In the genomic region with DNA sequence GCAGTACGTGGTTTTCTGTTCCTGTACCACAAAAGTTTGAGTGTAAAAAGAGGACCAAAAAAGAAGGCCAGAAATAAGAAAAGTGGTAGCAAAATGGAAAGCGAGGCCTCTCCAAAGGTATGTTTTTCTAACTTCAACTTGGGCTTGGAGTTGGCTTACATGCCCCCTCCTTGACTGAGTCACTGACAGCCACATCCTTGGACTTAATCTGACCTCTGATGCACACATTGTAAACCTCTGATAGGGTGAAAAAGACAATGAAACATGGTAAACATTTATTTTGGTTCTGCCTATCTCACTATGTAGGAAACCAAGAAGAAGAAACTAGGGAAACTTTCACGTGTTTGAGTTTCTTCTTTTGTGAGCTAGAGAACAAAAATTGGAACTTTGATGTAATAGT, we compare ENCODE assay signal across 22 cellular contexts.
DNase-seq lines count a peak whose midpoint lies in the region; ATAC-seq and TF ChIP-seq lines count a peak whose summit lies in the region.
"Had no signal": no experiment of that assay in that cellular context is flagged by ENCODE, and none has a peak within 500 bp of the region (broad histone marks: within the 10 kb centered on the region; RNA-seq: fewer than 3 reads in every experiment).

No MANE protein-coding gene starts in this region.

- dilution Hi-C loops in mammary epithelial cell (cut with HindIII; ENCODE audit: low sequenced_read_pairs): no loop called here

- peak overlapping the region; percentile 68 for H3K9ac ChIP-seq in PC-3 (ENCODE audit: low read length)
- H3K9ac ChIP-seq in mammary epithelial cell (ENCODE audit: insufficient read depth, low read length): no peak overlapping the region

- H3K79me2 ChIP-seq in PC-3 (ENCODE audit: low read length) (no peaks in the 10 kb centered on the region), mammary epithelial cell (ENCODE audit: insufficient read depth, low read length) (no peaks in the 10 kb centered on the region), osteoblast (ENCODE audit: insufficient read depth, low read length) (no peaks in the 10 kb centered on the region)

- ATAC-seq in PC-3: peak; percentile 92
- ATAC-seq in HG02678 (IDR thresholded peaks at IDR 0.05; ENCODE audit: unreplicated experiment): no peak
- no peak for ATAC-seq in HG02840 (IDR thresholded peaks at IDR 0.05; ENCODE audit: low FRiP score, unreplicated experiment)
- ATAC-seq: CD8-positive, alpha-beta T cell; sciatic nerve; SK-N-SH treated with all-trans-retinoic acid at 6 μM for 48 hours had no signal

- in situ Hi-C loops in mammary epithelial cell (cut with MboI; ENCODE audit: low sequenced_read_pairs in 2 of 2): no loop called here

- WGBS in mammary epithelial cell (ENCODE audit: low coverage, missing lambda C conversion rate): 94% methylated on average over 3 of the region's 3 CpGs

- peak; percentile 17 for DNase-seq in H4 (ENCODE audit: low spot score)
- DNase-seq in PC-3: peak; percentile 96
- peak; percentile 64 for DNase-seq in mammary epithelial cell
- peak; percentile 39 for DNase-seq in osteoblast (ENCODE audit: insufficient read length, low spot score, missing footprints)
- no peak for DNase-seq in NCI-H446 treated with DMSO at 0.1 percent for 48 hours (lab: John Stamatoyannopoulos, UW)
- no peak for DNase-seq in SKM-1 treated with dmso at 0.1 percent for 144 hours (lab: John Stamatoyannopoulos, UW; ENCODE audit: unreplicated experiment)
- DNase-seq: activated CD4-positive, alpha-beta T cell treated with anti-CD3 and anti-CD28 coated beads for 4 hours; CD8-positive, alpha-beta T cell; central memory CD4-positive, alpha-beta T cell; effector CD4-positive, alpha-beta T cell; islet precursor cell; NCI-H1417 treated with DMSO at 0.1 percent for 48 hours; NCI-H748 treated with DMSO at 0.1 percent for 48 hours; occipital lobe; stimulated activated CD4-positive, alpha-beta T cell treated with anti-CD3 and anti-CD28 coated beads, Interleukin-1b, Interleukin-23, amount 100 ng/mL, for 48 hours; stimulated activated naive CD4-positive, alpha-beta T cell treated with Interleukin-2 at 50 U/mL for 16 hours; transverse colon had no signal

- POLR2A ChIA-PET in PC-3 (lab: Charles Lee; ENCODE audit: unreplicated experiment): no interaction called here

- H4K20me1 ChIP-seq in PC-3 (ENCODE audit: low read length) (no peaks in the 10 kb centered on the region), mammary epithelial cell (ENCODE audit: insufficient read depth, low read length) (no peaks in the 10 kb centered on the region), osteoblast (ENCODE audit: insufficient read depth, low read length) (no peaks in the 10 kb centered on the region)

- H3K4me3 ChIP-seq in PC-3 (ENCODE audit: low read length): peak overlapping the region; percentile 22; the same call in 1 of the 2 replicates
- no peak overlapping the region for H3K4me3 ChIP-seq in mammary epithelial cell (replicated peaks in 1 of 3; ENCODE audit: insufficient read depth in 1 of 3, low read depth in 2 of 3, low read length in 3 of 3)
- no peak overlapping the region for H3K4me3 ChIP-seq in osteoblast (ENCODE audit: insufficient read depth, low read length)
- H3K4me3 ChIP-seq: PC-9, transverse colon had no signal

- H3K36me3 ChIP-seq in PC-3 (ENCODE audit: low read depth, low read length) (no peaks in the 10 kb centered on the region), mammary epithelial cell (ENCODE audit: insufficient read depth, low read length) (no peaks in the 10 kb centered on the region), osteoblast (ENCODE audit: insufficient read depth, low read length) (no peaks in the 10 kb centered on the region)
- H3K36me3 ChIP-seq: transverse colon had no signal

- H3K4me2 ChIP-seq in PC-3 (ENCODE audit: low read length) (peak overlapping the region; percentile 69), mammary epithelial cell (ENCODE audit: insufficient read depth, low read depth, low read length) (no peak overlapping the region), osteoblast (ENCODE audit: insufficient read depth, low read length) (no peak overlapping the region)
- H3K4me2 ChIP-seq: PC-9 had no signal

- H3K9me3 ChIP-seq in PC-3 (ENCODE audit: low read length) (no peaks in the 10 kb centered on the region), mammary epithelial cell (replicated peaks; ENCODE audit: insufficient read depth, low read length) (no peaks in the 10 kb centered on the region), osteoblast (ENCODE audit: low read depth, low read length) (no peaks in the 10 kb centered on the region)
- H3K9me3 ChIP-seq: transverse colon had no signal

- H3K27me3 ChIP-seq in PC-3 (ENCODE audit: low read length) (no peaks in the 10 kb centered on the region), mammary epithelial cell (ENCODE audit: insufficient read depth, low read length) (no peaks in the 10 kb centered on the region), osteoblast (ENCODE audit: insufficient read depth, low read length) (no peaks in the 10 kb centered on the region)
- H3K27me3 ChIP-seq: transverse colon had no signal

- H3F3A ChIP-seq in PC-3 (ENCODE audit: low read length, unreplicated experiment): peaks cover 4% of the 10 kb centered on the region

- CTCF ChIA-PET in PC-3 (lab: Charles Lee): interaction anchor here (0.7 kb wide), 1 partner anchor 12 kb away, joined by 4 read pairs; no protein-coding TSS in a partner anchor
- CTCF ChIA-PET in mammary epithelial cell (lab: Charles Lee; ENCODE audit: low non-redundant PET): no interaction called here

- BruUV-seq in PC-3 (replicated peaks; lab: Mats Ljungman, UMichigan): no TSS peak
- no TSS peak for BruUV-seq in mammary epithelial cell (replicated peaks; lab: Mats Ljungman, UMichigan)

- no peaks in the 10 kb centered on the region for H3K9me2 ChIP-seq in PC-3 (replicated peaks; ENCODE audit: low read length)

- H2AFZ ChIP-seq in PC-3 (ENCODE audit: low read length) (0 out of 2 replicates have a peak overlapping the region, but pooled peaks have one; percentile 37), mammary epithelial cell (ENCODE audit: low read depth, low read length) (no peak overlapping the region), osteoblast (ENCODE audit: low read length) (no peak overlapping the region)
- H2AFZ ChIP-seq: PC-9 had no signal

- TF ChIP-seq CTCF in PC-3 (conservative IDR thresholded peaks at IDR 0.05; ENCODE audit: low read depth, low read length) (no peak), mammary epithelial cell (conservative IDR thresholded peaks at IDR 0.05 in 1 of 2, IDR thresholded peaks at IDR 0.05 in 1 of 2; ENCODE audit: extremely low read depth in 1 of 2, insufficient read depth in 1 of 2, low read depth in 1 of 2, low read length in 2 of 2) (no peak), osteoblast (IDR thresholded peaks at IDR 0.05; ENCODE audit: extremely low read depth, low read depth, low read length) (no peak)

- H3K4me1 ChIP-seq in PC-3 (ENCODE audit: insufficient read depth, low read length): peaks cover 66% of the 10 kb centered on the region
- peaks cover 3% of the 10 kb centered on the region for H3K4me1 ChIP-seq in mammary epithelial cell (ENCODE audit: insufficient read depth, low read length)
- no peaks in the 10 kb centered on the region for H3K4me1 ChIP-seq in osteoblast (ENCODE audit: insufficient read depth, low read length)
- H3K4me1 ChIP-seq: transverse colon had no signal

- H3K27ac ChIP-seq in PC-3 (ENCODE audit: low read length) (peak overlapping the region; percentile 93), mammary epithelial cell (ENCODE audit: insufficient read depth, low read depth, low read length) (no peak overlapping the region), osteoblast (ENCODE audit: low read depth, low read length) (no peak overlapping the region)
- H3K27ac ChIP-seq: PC-9, transverse colon had no signal

- intact Hi-C loops in PC-3 (cut with micrococcal nuclease): loop anchor here (5.0 kb wide), 2 partner anchors 83 to 133 kb away; no protein-coding TSS in a partner anchor
- intact Hi-C loops in mammary epithelial cell (cut with micrococcal nuclease): no loop called here

Comparison
In these comparisons a context has a peak if more than half of its experiments do, and no peak if none do; other contexts are left out.
1. DNase-seq: peak in H4 (single experiment), PC-3 (single experiment), mammary epithelial cell (single experiment) and osteoblast (single experiment); none in NCI-H446 treated with DMSO at 0.1 percent for 48 hours (single experiment) and SKM-1 treated with dmso at 0.1 percent for 144 hours (single experiment).